In the genomic region with DNA sequence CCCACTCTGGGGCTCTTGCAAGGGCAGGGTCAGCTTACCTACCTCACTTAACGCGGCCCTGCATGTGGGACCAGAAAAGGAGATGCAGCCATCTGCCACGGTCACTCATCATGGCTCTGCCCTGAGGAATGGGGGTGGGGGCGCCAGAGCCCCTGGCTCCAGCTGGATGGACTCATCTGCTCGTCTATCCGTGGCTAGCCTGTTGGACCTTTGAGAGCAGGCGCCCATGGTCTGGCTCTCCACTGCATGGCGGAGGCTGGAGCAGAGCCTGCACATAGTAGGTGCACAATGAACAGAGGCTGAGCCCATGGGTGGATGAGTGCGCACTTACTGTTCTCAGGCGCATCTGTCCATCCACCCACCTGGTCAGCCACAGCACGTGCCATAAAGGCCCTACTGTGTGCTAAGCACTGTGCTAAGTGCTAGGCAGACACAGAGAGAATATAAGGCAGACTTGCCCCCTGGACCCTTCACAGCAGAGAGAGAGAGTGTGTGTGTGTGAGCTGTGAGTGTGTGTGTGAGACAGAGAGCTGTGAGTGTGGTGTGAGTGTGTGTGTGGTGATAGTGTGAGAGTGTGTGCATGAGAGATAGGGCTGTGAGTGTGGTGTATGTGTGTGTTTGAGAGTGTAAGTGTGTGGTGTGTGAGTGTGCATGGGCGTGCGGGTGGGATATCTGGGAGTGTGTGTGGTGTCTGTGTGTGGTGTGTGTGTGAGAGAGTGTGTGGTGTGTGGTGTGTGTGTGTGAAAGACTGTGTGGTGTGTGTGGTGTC, we compare ENCODE assay signal across 16 cellular contexts.
"Had no signal": no experiment of that assay in that cellular context is flagged by ENCODE, and none has a peak within 500 bp of the region (broad histone marks: within the 10 kb centered on the region; RNA-seq: fewer than 3 reads in every experiment).

No MANE protein-coding gene starts in this region.

- H3K27me3 ChIP-seq: colonic mucosa, esophagus squamous epithelium, gastrocnemius medialis, upper lobe of left lung had no signal

- H3K4me3 Mint-ChIP-seq: activated naive CD8-positive, alpha-beta T cell treated with anti-CD3 and anti-CD28 coated beads for 36 hours; effector memory CD8-positive, alpha-beta T cell; T-cell; WTC11 had no signal

- H3K27ac Mint-ChIP-seq: activated naive CD8-positive, alpha-beta T cell treated with anti-CD3 and anti-CD28 coated beads for 36 hours; T-cell; WTC11 had no signal

- H3K4me3 ChIP-seq: colonic mucosa, dorsolateral prefrontal cortex, esophagus squamous epithelium, gastrocnemius medialis, thoracic aorta, upper lobe of left lung had no signal

- H3K36me3 Mint-ChIP-seq: activated naive CD8-positive, alpha-beta T cell treated with anti-CD3 and anti-CD28 coated beads for 36 hours; T-cell; WTC11 had no signal

- H3K9me3 Mint-ChIP-seq: activated naive CD8-positive, alpha-beta T cell treated with anti-CD3 and anti-CD28 coated beads for 36 hours; T-cell had no signal

- H3K27ac ChIP-seq: colonic mucosa, dorsolateral prefrontal cortex, esophagus squamous epithelium, gastrocnemius medialis, thoracic aorta, upper lobe of left lung had no signal

- H3K9me3 ChIP-seq: colonic mucosa, esophagus squamous epithelium, gastrocnemius medialis, thoracic aorta, upper lobe of left lung had no signal

- DNase-seq: activated naive CD4-positive, alpha-beta T cell treated with Interleukin-2 at 50 U/mL for 16 hours; activated naive CD8-positive, alpha-beta T cell treated with anti-CD3 and anti-CD28 coated beads for 36 hours; activated T-cell treated with anti-CD3 and anti-CD28 coated beads, Interleukin-2, amount 50 U/mL, for 48 hours; colonic mucosa; dorsolateral prefrontal cortex; effector memory CD8-positive, alpha-beta T cell; esophagus squamous epithelium; gastrocnemius medialis; small intestine; stimulated activated CD4-positive, alpha-beta T cell treated with anti-CD3 and anti-CD28 coated beads, Interleukin-15, amount 100 ng/mL, for 24 hours; stimulated activated naive CD4-positive, alpha-beta T cell; T-cell; upper lobe of left lung had no signal

- H3K4me1 ChIP-seq: colonic mucosa, gastrocnemius medialis, upper lobe of left lung had no signal

- H3K36me3 ChIP-seq: colonic mucosa, esophagus squamous epithelium, gastrocnemius medialis, thoracic aorta, upper lobe of left lung had no signal

- H3K27me3 Mint-ChIP-seq: activated naive CD8-positive, alpha-beta T cell treated with anti-CD3 and anti-CD28 coated beads for 36 hours; T-cell had no signal

- ATAC-seq: effector memory CD8-positive, alpha-beta T cell; gastrocnemius medialis; sciatic nerve; T-cell; WTC11 had no signal

- H3K4me1 Mint-ChIP-seq: activated naive CD8-positive, alpha-beta T cell treated with anti-CD3 and anti-CD28 coated beads for 36 hours; T-cell had no signal
